Comparison of ENCODE assay signal across 19 cellular contexts in genomic region chr7:3265388-3265787, GRCh38.
"Had no signal": no experiment of that assay in that cellular context is flagged by ENCODE, and none has a peak within 500 bp of the region (broad histone marks: within the 10 kb centered on the region; RNA-seq: fewer than 3 reads in every experiment).

No MANE protein-coding gene starts in this region.

- H3K9me3 ChIP-seq: heart right ventricle, psoas muscle, right lobe of liver, testis, tibial nerve had no signal

- H3K36me3 ChIP-seq: heart right ventricle, right lobe of liver, tibial nerve had no signal

- H3K4me1 ChIP-seq: heart right ventricle, parathyroid adenoma, psoas muscle, right lobe of liver, testis, tibial nerve had no signal

- H3K4me3 ChIP-seq: coronary artery, heart right ventricle, psoas muscle, right lobe of liver, testis, tibial nerve had no signal

- H3K27ac Mint-ChIP-seq: naive B cell; nephron; stimulated activated memory B cell treated with anti-CD40 and anti-IgM and Interleukin-4, amounts not matched to agents 10 μg/mL and 1 μg/mL and 100 μg/mL, for 72 hours; stimulated activated naive CD8-positive, alpha-beta T cell treated with anti-CD3 and anti-CD28 coated beads, Interleukin-15, Interleukin-2, amounts not matched to agents 100 ng/mL and 50 ng/mL, for 24 hours had no signal

- H3K27me3 ChIP-seq: right lobe of liver, testis, tibial nerve had no signal

- H3K9ac ChIP-seq: parathyroid adenoma had no signal

- H3K36me3 Mint-ChIP-seq: naive B cell; stimulated activated memory B cell treated with anti-CD40 and anti-IgM and Interleukin-4, amounts not matched to agents 10 μg/mL and 1 μg/mL and 100 μg/mL, for 72 hours had no signal

- DNase-seq: effector CD4-positive, alpha-beta T cell; foreskin melanocyte; heart right ventricle; hypothalamus; kidney glomerular epithelial cell; naive B cell; psoas muscle; retina; right lobe of liver; stimulated activated CD4-positive, alpha-beta T cell treated with anti-CD3 and anti-CD28 coated beads, Interleukin-15, amount 100 ng/mL, for 24 hours; stimulated activated CD4-positive, alpha-beta T cell treated with anti-CD3 and anti-CD28 coated beads, Interleukin-1b, Interleukin-23, amount 100 ng/mL, for 48 hours; stimulated activated CD4-positive, alpha-beta T cell treated with anti-CD3 and anti-CD28 coated beads, Interleukin-4, amount 100 ng/mL, for 24 hours; testis had no signal

- H3K9me3 Mint-ChIP-seq: naive B cell; stimulated activated memory B cell treated with anti-CD40 and anti-IgM and Interleukin-4, amounts not matched to agents 10 μg/mL and 1 μg/mL and 100 μg/mL, for 72 hours; stimulated activated naive CD8-positive, alpha-beta T cell treated with anti-CD3 and anti-CD28 coated beads, Interleukin-15, Interleukin-2, amounts not matched to agents 100 ng/mL and 50 ng/mL, for 24 hours had no signal

- H3K27ac ChIP-seq: coronary artery, heart right ventricle, parathyroid adenoma, psoas muscle, right lobe of liver, testis, tibial nerve had no signal

- H3K4me3 Mint-ChIP-seq: naive B cell; nephron; stimulated activated memory B cell treated with anti-CD40 and anti-IgM and Interleukin-4, amounts not matched to agents 10 μg/mL and 1 μg/mL and 100 μg/mL, for 72 hours; stimulated activated naive CD8-positive, alpha-beta T cell treated with anti-CD3 and anti-CD28 coated beads, Interleukin-15, Interleukin-2, amounts not matched to agents 100 ng/mL and 50 ng/mL, for 24 hours had no signal

- H3K4me1 Mint-ChIP-seq: naive B cell; stimulated activated memory B cell treated with anti-CD40 and anti-IgM and Interleukin-4, amounts not matched to agents 10 μg/mL and 1 μg/mL and 100 μg/mL, for 72 hours had no signal
